In the genomic region with DNA sequence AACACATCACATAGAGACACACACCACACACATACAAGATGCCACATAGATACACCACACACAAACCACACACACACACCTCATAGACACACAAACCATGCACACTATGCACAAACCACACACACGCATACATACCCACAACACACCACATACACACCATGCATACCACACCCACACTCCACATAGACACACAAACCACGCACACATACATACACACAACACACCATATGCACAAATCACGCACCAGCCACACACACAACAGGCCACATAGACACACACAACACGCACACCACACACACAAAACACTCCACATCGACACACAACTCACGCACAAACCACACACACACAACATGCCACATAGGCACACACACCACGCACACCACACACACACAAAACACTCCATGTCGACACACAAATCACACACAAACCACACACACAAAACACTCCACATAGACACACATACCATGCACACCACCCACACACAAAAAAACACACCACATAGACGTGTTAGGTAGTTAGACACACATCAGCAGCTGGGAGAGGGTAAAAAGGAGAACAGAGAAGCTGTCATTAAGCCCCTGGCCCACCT, we compare ENCODE assay signal across 16 cellular contexts. TPM values are rescaled to one million over a fixed set of nuclear protein-coding genes. Genes with fewer than 3 reads are reported as not detected.
DNase-seq lines count a peak whose midpoint lies in the region; ATAC-seq and TF ChIP-seq lines count a peak whose summit lies in the region.
"Had no signal": no experiment of that assay in that cellular context is flagged by ENCODE, and none has a peak within 500 bp of the region (broad histone marks: within the 10 kb centered on the region; RNA-seq: fewer than 3 reads in every experiment).

No MANE protein-coding gene starts in this region.

- intact Hi-C loops in HCT116 (cut with micrococcal nuclease) (no loop called here), activated B cell treated with CpG ODN at 0.5 μM for 24 hours (cut with micrococcal nuclease) (loop anchor here (1.0 kb wide), 3 partner anchors 35 to 299 kb away; a partner anchor contains a TSS)

- H4K91ac ChIP-seq in trophoblast cell (ENCODE audit: low read depth, low read length), result no peak overlapping the region

- H4K8ac ChIP-seq in trophoblast cell (ENCODE audit: low read depth, low read length), result no peak overlapping the region

- peaks cover 7% of the 10 kb centered on the region for H3K4me1 Mint-ChIP-seq in activated B cell treated with CpG ODN at 0.5 μM for 24 hours

- H3K79me1 ChIP-seq in trophoblast cell (ENCODE audit: low read length), result no peaks in the 10 kb centered on the region

- H4K20me1 ChIP-seq in HCT116 (ENCODE audit: insufficient read depth), result no peaks in the 10 kb centered on the region

- H2AK5ac ChIP-seq in trophoblast cell (ENCODE audit: low read length), result no peak overlapping the region

- H3K27me3 Mint-ChIP-seq in activated B cell treated with CpG ODN at 0.5 μM for 24 hours, result peaks cover 29% of the 10 kb centered on the region

- H3K4me1 ChIP-seq in HCT116 (ENCODE audit: control insufficient read depth in 1 of 2, insufficient read depth in 2 of 2, low read length in 2 of 2), result peaks cover 0 to 19% of the 10 kb centered on the region in 2 experiments; a peak in 2 of 4 replicates
- H3K4me1 ChIP-seq in trophoblast cell (ENCODE audit: control insufficient read depth in 1 of 2, insufficient read depth in 2 of 2, low read length in 2 of 2), result no peaks in the 10 kb centered on the region

- CTCF ChIA-PET in HCT116 (lab: Charles Lee) (interaction anchor here (1.0 kb wide), 1 partner anchor 36 kb away, joined by 6 read pairs; no protein-coding TSS in a partner anchor), activated B cell treated with CpG ODN at 0.5 μM for 24 hours (lab: Charles Lee) (interaction anchor here (1.1 kb wide), 1 partner anchor 113 kb away, joined by 4 read pairs; no protein-coding TSS in a partner anchor)

- no peaks in the 10 kb centered on the region for H3K79me2 ChIP-seq in HCT116 (ENCODE audit: insufficient read depth, low read length)
- no peaks in the 10 kb centered on the region for H3K79me2 ChIP-seq in trophoblast cell (ENCODE audit: control insufficient read depth, insufficient read depth, low read length, poor library complexity)

- H3K36me3 ChIP-seq in HCT116 (ENCODE audit: control insufficient read depth in 1 of 2, insufficient read depth in 2 of 2, low read length in 2 of 2) (no peaks in the 10 kb centered on the region), trophoblast cell (ENCODE audit: control insufficient read depth in 1 of 2, insufficient read depth in 2 of 2, low read length in 2 of 2) (no peaks in the 10 kb centered on the region)
- H3K36me3 ChIP-seq: lower lobe of right lung, neutrophil had no signal

- H4K12ac ChIP-seq in trophoblast cell (ENCODE audit: low read depth, low read length), result no peak overlapping the region

- ATAC-seq in HCT116 (no peak), activated B cell treated with CpG ODN at 0.5 μM for 24 hours (ENCODE audit: low read depth) (no peak), GM18907 (IDR thresholded peaks at IDR 0.05; ENCODE audit: unreplicated experiment) (no peak)

- H3K9me3 ChIP-seq in HCT116 (ENCODE audit: control insufficient read depth in 1 of 2, insufficient read depth in 1 of 2, low read depth in 1 of 2, low read length in 2 of 2) (peaks cover 0 to 6% of the 10 kb centered on the region in 2 experiments; a peak in 3 of 4 replicates), trophoblast cell (ENCODE audit: insufficient read depth, low read depth, low read length) (peaks cover 6% of the 10 kb centered on the region)

- H3K9me2 ChIP-seq in HCT116 (ENCODE audit: insufficient read depth), result no peaks in the 10 kb centered on the region

- H3K4me3 ChIP-seq in HCT116 (replicated peaks in 1 of 2; ENCODE audit: low read depth in 1 of 2, low read length in 2 of 2) (peak overlapping the region in 1 of 2 experiments; percentile 50; a peak in 1 of 4 replicates), trophoblast cell (ENCODE audit: low read depth, low read length) (peak overlapping the region; percentile 12)

- H2BK12ac ChIP-seq in trophoblast cell (ENCODE audit: low read length), result no peak overlapping the region

- peak overlapping the region; percentile 62 for H3K23ac ChIP-seq in trophoblast cell (ENCODE audit: low read length)

- no peak overlapping the region for H2BK5ac ChIP-seq in trophoblast cell (ENCODE audit: low read depth, low read length, poor library complexity)

- no peaks in the 10 kb centered on the region for H3K36me3 Mint-ChIP-seq in activated B cell treated with CpG ODN at 0.5 μM for 24 hours (ENCODE audit: low read depth)

- TF ChIP-seq CTCF in C4-2B (conservative IDR thresholded peaks at IDR 0.05) (no peak), HCT116 (IDR thresholded peaks at IDR 0.05 in 2 of 3, conservative IDR thresholded peaks at IDR 0.05 in 1 of 3; ENCODE audit: borderline replicate concordance in 1 of 3, insufficient read depth in 1 of 3, low read depth in 2 of 3, low read length in 2 of 3) (no peak), activated B cell treated with CpG ODN at 0.5 μM for 24 hours (IDR thresholded peaks at IDR 0.05) (no peak)

- no peak overlapping the region for H3K4me3 Mint-ChIP-seq in activated B cell treated with CpG ODN at 0.5 μM for 24 hours
- H3K4me3 Mint-ChIP-seq: central memory CD8-positive, alpha-beta T cell; HFFc6; T-cell had no signal

- no peak overlapping the region for H3K18ac ChIP-seq in trophoblast cell (ENCODE audit: low read length)

- TF ChIP-seq RAD21 in HCT116 (IDR thresholded peaks at IDR 0.05; ENCODE audit: low read depth), result no peak

- WGBS in trophoblast cell (ENCODE audit: extremely low coverage, insufficient coverage, insufficient read length), result 100% methylated on average over 8 of the region's 9 CpGs

- H2AFZ ChIP-seq in HCT116 (ENCODE audit: low read depth, low read length, poor library complexity, severe bottlenecking) (no peak overlapping the region), trophoblast cell (ENCODE audit: insufficient read depth, low read length, poor library complexity) (no peak overlapping the region)

- H2BK120ac ChIP-seq in trophoblast cell (ENCODE audit: insufficient read depth, low read length, poor library complexity), result no peak overlapping the region

- RAD21 ChIA-PET in HCT116 (lab: Charles Lee; ENCODE audit: low non-redundant PET in 1 of 2, low total read pairs in 2 of 2, uncharacterized antibody in 2 of 2, unreplicated experiment in 2 of 2), result no interaction called here

- H3K27ac ChIP-seq in C4-2B (peak overlapping the region; percentile 68; the same call in 1 of the 2 replicates), HCT116 (ENCODE audit: low read depth, low read length) (no peak overlapping the region), trophoblast cell (ENCODE audit: low read depth, low read length) (no peak overlapping the region)
- H3K27ac ChIP-seq: lower lobe of right lung had no signal

- no peak for TF ChIP-seq POLR2A in HCT116 (IDR thresholded peaks at IDR 0.05; ENCODE audit: borderline replicate concordance, extremely low read depth, insufficient read depth, insufficient read length)

- H3K9ac ChIP-seq in HCT116 (ENCODE audit: low read length) (no peak overlapping the region), trophoblast cell (ENCODE audit: low read length) (no peak overlapping the region)

- H3K4me2 ChIP-seq in HCT116 (ENCODE audit: low read length) (peak overlapping the region; percentile 74), trophoblast cell (ENCODE audit: low read length) (no peak overlapping the region)

- no peak overlapping the region for H3K27ac Mint-ChIP-seq in activated B cell treated with CpG ODN at 0.5 μM for 24 hours
- H3K27ac Mint-ChIP-seq: HFFc6, T-cell had no signal

- H3K4ac ChIP-seq in trophoblast cell (ENCODE audit: low read depth, low read length), result no peak overlapping the region

- POLR2A ChIA-PET in HCT116 (lab: Charles Lee) (interaction anchor here (1.2 kb wide), 1 partner anchor 36 kb away, joined by 5 read pairs; no protein-coding TSS in a partner anchor), activated B cell treated with CpG ODN at 0.5 μM for 24 hours (lab: Charles Lee) (interaction anchor here (1.1 kb wide), 1 partner anchor 36 kb away, joined by 3 read pairs; no protein-coding TSS in a partner anchor)

- no peak overlapping the region for H3K14ac ChIP-seq in trophoblast cell (ENCODE audit: low read length)

- H3K27me3 ChIP-seq in HCT116 (ENCODE audit: insufficient read depth, low read length) (no peaks in the 10 kb centered on the region), trophoblast cell (ENCODE audit: insufficient read depth, low read length) (no peaks in the 10 kb centered on the region)

- BruUV-seq in HCT116 (replicated peaks; lab: Mats Ljungman, UMichigan), result TSS peak; percentile 55

- DNase-seq in HCT116 (ENCODE audit: low read depth, low spot score) (no peak), activated B cell treated with CpG ODN at 0.5 μM for 24 hours (peak; percentile 12), trophoblast cell (no peak), anterior cingulate cortex (lab: John Stamatoyannopoulos, UW) (no peak)
- no peak for DNase-seq in activated CD4-positive, alpha-beta T cell treated with anti-CD3 and anti-CD28 coated beads, Interleukin-2, amount 50 U/mL, for 4 hours
- DNase-seq: amniotic stem cell, DMS79 treated with DMSO at 0.1 percent for 48 hours, HFFc6, hippocampal formation, NCI-H2171 treated with DMSO at 0.1 percent for 48 hours had no signal

- H3K9me3 Mint-ChIP-seq in activated B cell treated with CpG ODN at 0.5 μM for 24 hours, result peaks cover 9% of the 10 kb centered on the region

TF ChIP-seq in HCT116, 20 proteins besides CTCF, POLR2A, EP300 and RAD21:
- TF ChIP-seq FOSL1 (IDR thresholded peaks at IDR 0.05; ENCODE audit: low read depth), result no peak
- no peak for TF ChIP-seq TCF7L2 (IDR thresholded peaks at IDR 0.05; ENCODE audit: borderline replicate concordance, extremely low read depth, insufficient read depth, insufficient read length)
- TF ChIP-seq, protein P1, sequence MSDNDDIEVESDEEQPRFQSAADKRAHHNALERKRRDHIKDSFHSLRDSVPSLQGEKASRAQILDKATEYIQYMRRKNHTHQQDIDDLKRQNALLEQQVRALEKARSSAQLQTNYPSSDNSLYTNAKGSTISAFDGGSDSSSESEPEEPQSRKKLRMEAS (IDR thresholded peaks at IDR 0.05), result 0 out of 2 replicates have a peak, but pooled peaks have one; percentile 7

RNA-seq across cellular contexts. Expression of a gene that starts 49.5 kb away (rescaled TPM):
- 50.2 TPM for total RNA-seq in HCT116 (2021; ENCODE audit: unreplicated experiment)
- 23.8 and 27.8 TPM in 2 replicates for polyA plus RNA-seq in HCT116 (2012)
- total RNA-seq in activated B cell treated with CpG ODN at 0.5 μM for 24 hours, result 7.4 and 10.7 TPM in 2 replicates
- 124 and 145 TPM in 2 replicates for polyA plus RNA-seq in trophoblast cell (2013)

RNA-seq across cellular contexts. Expression of a gene that starts 51.8 kb away (rescaled TPM):
- total RNA-seq in HCT116 (2021; ENCODE audit: unreplicated experiment), result 3.1 TPM
- 1.6 and 1.7 TPM in 2 replicates for polyA plus RNA-seq in HCT116 (2012)
- total RNA-seq in activated B cell treated with CpG ODN at 0.5 μM for 24 hours, result not detected in 2 replicates
- polyA plus RNA-seq in trophoblast cell (2013), result 1.2 and 1.3 TPM in 2 replicates
- total RNA-seq: HFFc6 had no signal
